ENCODE assay signal across 10 cellular contexts in the genomic region with DNA sequence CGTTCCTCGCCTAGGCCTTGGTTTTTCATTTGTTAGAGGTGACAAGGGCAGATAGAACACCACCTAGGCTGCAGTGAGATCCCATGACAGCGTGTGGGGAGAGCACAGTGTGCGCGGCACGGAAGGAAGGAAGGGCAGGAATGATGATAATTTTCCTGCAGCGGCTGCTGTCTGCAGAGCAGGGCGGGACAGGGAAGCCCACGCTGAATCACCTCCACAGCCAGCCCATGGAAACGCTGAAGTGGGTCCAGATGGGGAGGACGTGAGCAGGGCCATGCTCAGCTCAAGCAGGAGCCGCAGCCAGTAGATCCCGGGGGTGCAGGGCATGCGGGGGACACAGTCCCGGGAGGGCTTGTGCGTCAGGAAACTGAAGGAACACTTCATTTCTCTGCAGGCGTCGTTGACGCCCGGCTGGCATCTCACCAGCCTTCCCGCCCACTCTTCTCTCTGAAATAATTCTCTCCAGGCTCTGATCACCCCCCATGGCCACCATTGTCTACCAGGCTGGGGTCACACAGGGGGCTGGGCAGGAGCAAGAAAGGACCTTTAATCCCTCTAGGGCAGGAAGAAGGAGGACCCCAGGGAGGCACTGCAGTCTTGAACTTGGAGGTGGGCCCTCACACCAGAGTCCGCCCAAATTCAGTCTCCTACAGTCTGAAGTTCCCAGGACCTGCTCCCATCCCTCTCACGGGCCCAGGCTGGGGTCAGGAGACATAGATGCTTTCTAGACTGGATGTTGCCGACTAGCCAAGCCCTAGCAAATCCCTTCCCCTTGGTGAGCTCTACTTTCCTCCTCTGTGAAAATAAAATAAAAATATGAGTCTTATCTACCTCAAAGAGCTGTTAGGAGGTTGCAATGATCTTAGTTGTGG. TPM values are rescaled to one million over a fixed set of nuclear protein-coding genes. Genes with fewer than 3 reads are reported as not detected.
A peak's percentile ranks its signal among the peaks of the same experiment; 100 is the strongest.
DNase-seq lines count a peak whose midpoint lies in the region; ATAC-seq, FAIRE-seq and TF ChIP-seq lines count a peak whose summit lies in the region.
"Had no signal": no experiment of that assay in that cellular context is flagged by ENCODE, and none has a peak within 500 bp of the region (broad histone marks: within the 10 kb centered on the region; RNA-seq: fewer than 3 reads in every experiment).

No MANE protein-coding gene starts in this region.

- H3K36me3 ChIP-seq in endothelial cell of umbilical vein (ENCODE audit: control insufficient read depth in 2 of 2, extremely low read depth in 1 of 2, insufficient read depth in 2 of 2, low read length in 2 of 2) (no peaks in the 10 kb centered on the region), thoracic aorta (no peaks in the 10 kb centered on the region)

- peaks cover 28% of the 10 kb centered on the region for H3K4me1 ChIP-seq in endothelial cell of umbilical vein (ENCODE audit: control insufficient read depth, extremely low read depth, insufficient read depth, low read length)
- H3K4me1 ChIP-seq in thoracic aorta (ENCODE audit: control insufficient read depth in 1 of 2, low read depth in 2 of 2), result peaks cover 50 to 88% of the 10 kb centered on the region in 2 donors

- peak overlapping the region; percentile 17 for H3K4me2 ChIP-seq in endothelial cell of umbilical vein (ENCODE audit: insufficient read depth, low read length)

- DNase-seq in endothelial cell of umbilical vein (ENCODE audit: low read depth, low spot score) (peak; percentile 71), lung microvascular endothelial cell (ENCODE audit: low read depth in 2 of 2) (peak; percentile 83 to 97), thoracic aorta (ENCODE audit: low spot score) (peak; percentile 72), DMS53 treated with DMSO at 0.1 percent for 48 hours (lab: John Stamatoyannopoulos, UW; ENCODE audit: unreplicated experiment) (no peak)
- DNase-seq: DMS79 treated with DMSO at 0.1 percent for 48 hours had no signal

- POLR2A ChIA-PET in endothelial cell of umbilical vein (lab: Charles Lee), result interaction anchor here (1.9 kb wide), 1 partner anchor 21 kb away, joined by 11 read pairs; the partner anchor contains the start of gene SYNPO

- CTCF ChIA-PET in endothelial cell of umbilical vein (lab: Charles Lee), result interaction anchor here (1.0 to 2.6 kb wide), 9 partner anchors 9 to 75 kb away, joined by 3 to 9 read pairs (median 6); partner anchors contain the start of gene SYNPO

- peak; percentile 56 for TF ChIP-seq POLR2A in endothelial cell of umbilical vein (IDR thresholded peaks at IDR 0.05; ENCODE audit: low read depth, low read length)

- H3K9ac ChIP-seq in endothelial cell of umbilical vein (replicated peaks; ENCODE audit: extremely low read depth, insufficient read depth, low read length), result no peak overlapping the region

- TF ChIP-seq RAD21 in Ishikawa (IDR thresholded peaks at IDR 0.05; ENCODE audit: low read depth), result no peak

- H3K4me3 ChIP-seq in endothelial cell of umbilical vein (replicated peaks in 1 of 3; ENCODE audit: insufficient read depth in 1 of 3, low read depth in 1 of 3, low read length in 3 of 3) (no peak overlapping the region), thoracic aorta (peak overlapping the region; percentile 9)

- H3K27ac ChIP-seq in endothelial cell of umbilical vein (ENCODE audit: insufficient read depth, low read depth, low read length) (peak overlapping the region; percentile 6), thoracic aorta (peak overlapping the region; percentile 96 to 99)

- dilution Hi-C loops in endothelial cell of umbilical vein (cut with MboI; ENCODE audit: extremely low pct_ligation_motif_present, low sequenced_read_pairs), result no loop called here

- TF ChIP-seq EP300 in Ishikawa (IDR thresholded peaks at IDR 0.05; ENCODE audit: borderline replicate concordance), result peak; percentile 65

- H3K79me2 ChIP-seq in endothelial cell of umbilical vein (ENCODE audit: control insufficient read depth, insufficient read depth, low read length), result no peaks in the 10 kb centered on the region

- H2AFZ ChIP-seq in endothelial cell of umbilical vein (ENCODE audit: low read depth, low read length), result peak overlapping the region; percentile 51

- no TSS peak for BruUV-seq in endothelial cell of umbilical vein (replicated peaks; lab: Mats Ljungman, UMichigan)

- intact Hi-C loops in endothelial cell of umbilical vein (cut with micrococcal nuclease), result loop anchor here (1.0 to 2.0 kb wide), 3 partner anchors 19 to 24 kb away; no protein-coding TSS in a partner anchor

- peak; percentile 93 for FAIRE-seq in endothelial cell of umbilical vein (lab: Jason Lieb, UNC)
- FAIRE-seq: colon had no signal

- ATAC-seq in thoracic aorta (ENCODE audit: insufficient number of reproducible peaks, low FRiP score, low read depth), result no peak
- no peak for ATAC-seq in GM21529 (IDR thresholded peaks at IDR 0.05; ENCODE audit: unreplicated experiment)
- ATAC-seq in GM21381 (IDR thresholded peaks at IDR 0.05; ENCODE audit: unreplicated experiment), result no peak
- ATAC-seq in GM18858 (IDR thresholded peaks at IDR 0.05; ENCODE audit: unreplicated experiment), result no peak

- no peaks in the 10 kb centered on the region for H3K9me3 ChIP-seq in endothelial cell of umbilical vein (replicated peaks; ENCODE audit: control insufficient read depth, insufficient read depth, low read length)
- no peaks in the 10 kb centered on the region for H3K9me3 ChIP-seq in thoracic aorta

- H3K27me3 ChIP-seq in endothelial cell of umbilical vein (ENCODE audit: control insufficient read depth in 2 of 2, insufficient read depth in 2 of 2, low read length in 2 of 2), result no peaks in the 10 kb centered on the region
- no peaks in the 10 kb centered on the region for H3K27me3 ChIP-seq in thoracic aorta (replicated peaks; ENCODE audit: insufficient read depth)

- no peak for TF ChIP-seq CTCF in endothelial cell of umbilical vein (IDR thresholded peaks at IDR 0.05; ENCODE audit: extremely low read depth in 1 of 2, insufficient read depth in 1 of 2, low read depth in 1 of 2, low read length in 2 of 2)
- no peak for TF ChIP-seq CTCF in thoracic aorta (IDR thresholded peaks at IDR 0.05)

- H3K9me1 ChIP-seq in endothelial cell of umbilical vein (replicated peaks; ENCODE audit: control insufficient read depth, extremely low read depth, insufficient read depth, low read length), result no peaks in the 10 kb centered on the region

- no peaks in the 10 kb centered on the region for H4K20me1 ChIP-seq in endothelial cell of umbilical vein (replicated peaks; ENCODE audit: control insufficient read depth, extremely low read depth, insufficient read depth, low read length)

TF ChIP-seq in Ishikawa, 13 proteins besides CTCF, POLR2A, EP300 and RAD21 (continues in another document):
- TF ChIP-seq USF1 (IDR thresholded peaks at IDR 0.05), result no peak
- TF ChIP-seq YY1 (IDR thresholded peaks at IDR 0.05; ENCODE audit: low read depth), result no peak
- TF ChIP-seq ZBTB7A (IDR thresholded peaks at IDR 0.05; ENCODE audit: low read depth), result no peak; the same call in 1 of the 2 replicates
- peak; percentile 31; the same call in 1 of the 2 replicates for TF ChIP-seq TEAD4 (IDR thresholded peaks at IDR 0.05)
- TF ChIP-seq CEBPB (IDR thresholded peaks at IDR 0.05), result no peak

TF ChIP-seq in endothelial cell of umbilical vein, 7 proteins besides CTCF, POLR2A, EP300 and RAD21:
- peak; percentile 2 for TF ChIP-seq JUN (IDR thresholded peaks at IDR 0.05; ENCODE audit: borderline replicate concordance, insufficient read depth, insufficient read length, low read depth)
- no peak for TF ChIP-seq EZH2 (IDR thresholded peaks at IDR 0.05; ENCODE audit: borderline replicate concordance, low read depth, low read length, severe bottlenecking)
- TF ChIP-seq, protein P1, sequence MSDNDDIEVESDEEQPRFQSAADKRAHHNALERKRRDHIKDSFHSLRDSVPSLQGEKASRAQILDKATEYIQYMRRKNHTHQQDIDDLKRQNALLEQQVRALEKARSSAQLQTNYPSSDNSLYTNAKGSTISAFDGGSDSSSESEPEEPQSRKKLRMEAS (IDR thresholded peaks at IDR 0.05; ENCODE audit: insufficient read depth, insufficient read length), result no peak
- peak; percentile 88 for TF ChIP-seq FOS (IDR thresholded peaks at IDR 0.05; ENCODE audit: borderline replicate concordance, insufficient read depth, low read length)
- no peak for TF ChIP-seq MYC (IDR thresholded peaks at IDR 0.05; ENCODE audit: low read depth, low read length)
- TF ChIP-seq POLR2AphosphoS5 (IDR thresholded peaks at IDR 0.05; ENCODE audit: insufficient read depth, low read depth, low read length), result peak; percentile 43
- peak; percentile 59 for TF ChIP-seq GATA2 (IDR thresholded peaks at IDR 0.05; ENCODE audit: insufficient read depth, insufficient read length, low read depth, low read length)

RNA-seq across cellular contexts. Expression of gene SYNPO, which starts 20.9 kb away (rescaled TPM):
- total RNA-seq in endothelial cell of umbilical vein (93.9 and 121 TPM in 2 replicates), lung microvascular endothelial cell (7.4 and 10.7 TPM in 2 replicates), thoracic aorta (100 to 1,000 TPM; 191 to 226 TPM)
- 56.9 and 68.4 TPM in 2 replicates for polyA plus RNA-seq in endothelial cell of umbilical vein
- polyA plus RNA-seq in endothelial cell of umbilical vein (2011; cell fraction: cytosol; rRNA removed), result 58.1 and 70.3 TPM in 2 replicates
- polyA plus RNA-seq in endothelial cell of umbilical vein (2011; cell fraction: nucleus; rRNA removed), result 80.9 and 110 TPM in 2 replicates
- 58.3 and 66.7 TPM in 2 replicates for polyA plus RNA-seq in endothelial cell of umbilical vein (2012)
- 84.2 and 147 TPM in 2 replicates for polyA minus RNA-seq in endothelial cell of umbilical vein
- polyA minus RNA-seq in endothelial cell of umbilical vein (2011; cell fraction: cytosol; rRNA and poly(A)+ RNA removed), result 8.7 TPM
- polyA minus RNA-seq in endothelial cell of umbilical vein (2011; cell fraction: nucleus; rRNA and poly(A)+ RNA removed), result 66.6 and 71.2 TPM in 2 replicates

RNA-seq across cellular contexts. Expression of gene MYOZ3, which starts 41.5 kb away (rescaled TPM):
- total RNA-seq in endothelial cell of umbilical vein (1.1 and 1.2 TPM in 2 replicates), lung microvascular endothelial cell (0.22 and 0.40 TPM in 2 replicates), thoracic aorta (1 to 10 TPM in 1 of 2 donors, under 1 TPM in 1; 0.81 to 2.8 TPM)
- polyA plus RNA-seq in endothelial cell of umbilical vein, result 0.43 and 0.59 TPM in 2 replicates
- 0.27 and 0.37 TPM in 2 replicates for polyA plus RNA-seq in endothelial cell of umbilical vein (2011; cell fraction: cytosol; rRNA removed)
- polyA plus RNA-seq in endothelial cell of umbilical vein (2011; cell fraction: nucleus; rRNA removed), result 0.55 and 0.80 TPM in 2 replicates
- polyA plus RNA-seq in endothelial cell of umbilical vein (2012), result 0.28 and 0.67 TPM in 2 replicates
- 0.68 and 0.75 TPM in 2 replicates for polyA minus RNA-seq in endothelial cell of umbilical vein
- polyA minus RNA-seq in endothelial cell of umbilical vein (2011; cell fraction: cytosol; rRNA and poly(A)+ RNA removed), result not detected
- 0.77 and 1.1 TPM in 2 replicates for polyA minus RNA-seq in endothelial cell of umbilical vein (2011; cell fraction: nucleus; rRNA and poly(A)+ RNA removed)
